In the genomic region with DNA sequence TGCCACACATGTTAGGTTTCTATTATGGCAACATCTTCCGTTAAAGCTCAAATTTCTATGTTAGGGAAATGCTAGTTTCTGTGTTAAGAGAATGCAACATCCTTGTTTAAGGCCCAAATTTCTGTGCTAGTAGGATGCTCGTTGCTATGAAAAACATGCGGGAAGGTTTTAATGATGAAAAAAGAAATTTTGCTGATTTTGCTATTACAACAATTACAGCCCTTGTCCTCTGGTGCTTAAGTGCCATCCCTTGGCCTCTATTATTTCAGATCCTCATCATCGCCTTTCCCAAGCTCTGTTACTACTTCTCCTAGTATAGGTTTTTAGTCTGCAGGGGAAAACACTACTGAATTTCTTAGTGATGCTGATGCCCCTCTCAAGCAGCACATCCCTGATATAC, we compare ENCODE assay signal across 25 cellular contexts.
"Had no signal": no experiment of that assay in that cellular context is flagged by ENCODE, and none has a peak within 500 bp of the region (broad histone marks: within the 10 kb centered on the region; RNA-seq: fewer than 3 reads in every experiment).

No MANE protein-coding gene starts in this region.

- FAIRE-seq: endometrium, endothelial cell of umbilical vein, frontal cortex had no signal

- H3K27me3 ChIP-seq: colonic mucosa, dorsolateral prefrontal cortex, esophagus muscularis mucosa, esophagus squamous epithelium, foreskin keratinocyte, gastrocnemius medialis, gastroesophageal sphincter had no signal

- H3K4me3 ChIP-seq: colonic mucosa, coronary artery, dorsolateral prefrontal cortex, esophagus muscularis mucosa, esophagus squamous epithelium, gastrocnemius medialis, gastroesophageal sphincter had no signal

- H3K4me1 ChIP-seq: colonic mucosa, esophagus muscularis mucosa, esophagus squamous epithelium, foreskin keratinocyte, gastrocnemius medialis, gastroesophageal sphincter had no signal

- ATAC-seq: effector memory CD8-positive, alpha-beta T cell; esophagus mucosa; foreskin keratinocyte; gastrocnemius medialis; gastroesophageal sphincter had no signal

- H3K9me3 ChIP-seq: colonic mucosa, esophagus squamous epithelium, gastrocnemius medialis, gastroesophageal sphincter had no signal

- H3K27ac ChIP-seq: colonic mucosa, coronary artery, dorsolateral prefrontal cortex, epithelial cell of prostate, esophagus muscularis mucosa, esophagus squamous epithelium, foreskin keratinocyte, gastrocnemius medialis, gastroesophageal sphincter had no signal

- H3K36me3 ChIP-seq: colonic mucosa, esophagus muscularis mucosa, esophagus squamous epithelium, gastrocnemius medialis, gastroesophageal sphincter had no signal

- DNase-seq: colonic mucosa; cortex of kidney; dermis blood vessel endothelial cell; dorsolateral prefrontal cortex; effector CD4-positive, alpha-beta T cell; effector CD8-positive, alpha-beta T cell; effector memory CD4-positive, alpha-beta T cell; effector memory CD8-positive, alpha-beta T cell; endodermal cell; erythroblast; esophagus squamous epithelium; foreskin fibroblast; foreskin keratinocyte; foreskin melanocyte; gastrocnemius medialis; glutamatergic neuron; head of caudate nucleus had no signal
